In the genomic region with DNA sequence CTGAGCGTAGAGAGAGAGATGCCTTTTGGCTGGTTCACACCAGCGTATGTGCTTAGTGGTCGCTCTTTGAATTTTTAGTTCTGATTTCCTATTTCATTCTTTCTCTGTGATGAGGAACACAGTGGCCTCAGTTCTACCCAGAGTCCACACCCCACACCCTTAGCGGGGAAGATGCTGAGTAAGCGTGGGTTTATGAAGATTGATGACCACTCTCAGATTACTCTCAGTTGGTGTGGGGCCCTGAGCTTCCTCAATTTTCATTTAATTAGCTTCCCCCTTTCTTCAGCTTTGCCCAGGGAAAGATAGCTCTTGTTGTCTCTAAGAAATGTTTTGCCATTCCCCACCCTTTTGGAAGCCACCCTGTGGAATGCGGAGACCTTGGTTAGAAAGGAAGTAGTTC, we compare ENCODE assay signal across 21 cellular contexts.
"Had no signal": no experiment of that assay in that cellular context is flagged by ENCODE, and none has a peak within 500 bp of the region (broad histone marks: within the 10 kb centered on the region; RNA-seq: fewer than 3 reads in every experiment).

No MANE protein-coding gene starts in this region.

- H3K27me3 ChIP-seq: dorsolateral prefrontal cortex, ovary, suprapubic skin, transverse colon had no signal

- H3K36me3 Mint-ChIP-seq: activated CD8-positive, alpha-beta memory T cell treated with anti-CD3 and anti-CD28 coated beads, Interleukin-2, amount 10 ng/mL, durations not matched to agents 7 days and 5 days; activated naive CD8-positive, alpha-beta T cell treated with anti-CD3 and anti-CD28 coated beads for 36 hours; naive thymus-derived CD8-positive, alpha-beta T cell had no signal

- H3K4me1 ChIP-seq: heart left ventricle, psoas muscle, suprapubic skin had no signal

- H3K9me3 Mint-ChIP-seq: activated CD4-positive, alpha-beta memory T cell treated with anti-CD3 and anti-CD28 coated beads, Interleukin-2, amount 10 ng/mL, durations not matched to agents 7 days and 5 days; endodermal cell had no signal

- H3K27ac ChIP-seq: dorsolateral prefrontal cortex, heart left ventricle, ovary, psoas muscle, suprapubic skin had no signal

- H3K27me3 Mint-ChIP-seq: activated CD4-positive, alpha-beta memory T cell treated with anti-CD3 and anti-CD28 coated beads, Interleukin-2, amount 10 ng/mL, durations not matched to agents 7 days and 5 days; activated CD8-positive, alpha-beta memory T cell treated with anti-CD3 and anti-CD28 coated beads, Interleukin-2, amount 10 ng/mL, durations not matched to agents 7 days and 5 days; stimulated activated naive CD8-positive, alpha-beta T cell treated with anti-CD3 and anti-CD28 coated beads, Interleukin-15, amount 100 ng/mL, for 72 hours had no signal

- H3K4me1 Mint-ChIP-seq: activated CD4-positive, alpha-beta memory T cell treated with anti-CD3 and anti-CD28 coated beads, Interleukin-2, amount 10 ng/mL, durations not matched to agents 7 days and 5 days; activated CD8-positive, alpha-beta memory T cell treated with anti-CD3 and anti-CD28 coated beads, Interleukin-2, amount 10 ng/mL, durations not matched to agents 7 days and 5 days; activated naive CD8-positive, alpha-beta T cell treated with anti-CD3 and anti-CD28 coated beads for 36 hours; stimulated activated naive CD8-positive, alpha-beta T cell treated with anti-CD3 and anti-CD28 coated beads, Interleukin-15, amount 100 ng/mL, for 72 hours had no signal

- H3K36me3 ChIP-seq: heart left ventricle, ovary, suprapubic skin, transverse colon had no signal

- H3K4me3 ChIP-seq: dorsolateral prefrontal cortex, heart left ventricle, ovary, psoas muscle, suprapubic skin, transverse colon had no signal

- H3K27ac Mint-ChIP-seq: activated CD4-positive, alpha-beta memory T cell treated with anti-CD3 and anti-CD28 coated beads, Interleukin-2, amount 10 ng/mL, durations not matched to agents 7 days and 5 days; activated CD8-positive, alpha-beta memory T cell treated with anti-CD3 and anti-CD28 coated beads, Interleukin-2, amount 10 ng/mL, durations not matched to agents 7 days and 5 days; activated naive CD8-positive, alpha-beta T cell treated with anti-CD3 and anti-CD28 coated beads for 36 hours; endodermal cell had no signal

- H3K9me3 ChIP-seq: heart left ventricle, ovary, psoas muscle, suprapubic skin, transverse colon had no signal

- DNase-seq: activated CD4-positive, alpha-beta memory T cell treated with anti-CD3 and anti-CD28 coated beads, Interleukin-2, amount 10 ng/mL, durations not matched to agents 7 days and 5 days; activated CD4-positive, alpha-beta T cell treated with anti-CD3 and anti-CD28 coated beads for 48 hours; activated CD4-positive, CD25-positive, alpha-beta regulatory T cell; activated CD8-positive, alpha-beta memory T cell treated with anti-CD3 and anti-CD28 coated beads, Interleukin-2, amount 10 ng/mL, durations not matched to agents 7 days and 5 days; activated naive CD8-positive, alpha-beta T cell treated with anti-CD3 and anti-CD28 coated beads for 36 hours; amniotic stem cell; caudate nucleus; dorsolateral prefrontal cortex; endodermal cell; heart left ventricle; kidney; mesenchymal stem cell; naive thymus-derived CD8-positive, alpha-beta T cell; ovary; psoas muscle; right cardiac atrium; stimulated activated CD4-positive, alpha-beta T cell treated with anti-CD3 and anti-CD28 coated beads, Interleukin-4, amount 100 ng/mL, for 1 hour; stimulated activated naive CD8-positive, alpha-beta T cell treated with anti-CD3 and anti-CD28 coated beads, Interleukin-15, amount 100 ng/mL, for 72 hours; T-helper 2 cell; transverse colon had no signal

- H3K4me3 Mint-ChIP-seq: activated CD4-positive, alpha-beta memory T cell treated with anti-CD3 and anti-CD28 coated beads, Interleukin-2, amount 10 ng/mL, durations not matched to agents 7 days and 5 days; activated CD8-positive, alpha-beta memory T cell treated with anti-CD3 and anti-CD28 coated beads, Interleukin-2, amount 10 ng/mL, durations not matched to agents 7 days and 5 days; activated naive CD8-positive, alpha-beta T cell treated with anti-CD3 and anti-CD28 coated beads for 36 hours; endodermal cell; naive thymus-derived CD8-positive, alpha-beta T cell; stimulated activated naive CD8-positive, alpha-beta T cell treated with anti-CD3 and anti-CD28 coated beads, Interleukin-15, amount 100 ng/mL, for 72 hours had no signal
